ENCODE assay signal across 8 cellular contexts in genomic region chr2:196274387-196274809, GRCh38.
DNase-seq lines count a peak whose midpoint lies in the region; ATAC-seq and TF ChIP-seq lines count a peak whose summit lies in the region.

No MANE protein-coding gene starts in this region.

- H3K9me2 ChIP-seq in DOHH2 (replicated peaks; ENCODE audit: control insufficient read depth, low read length), result no peaks in the 10 kb centered on the region

- H3K36me3 Mint-ChIP-seq in nephron (ENCODE audit: low read depth), result peaks cover 22% of the 10 kb centered on the region

- TF ChIP-seq POLR2A in vagina (IDR thresholded peaks at IDR 0.05), result no peak

- H3K27ac ChIP-seq in DOHH2 (ENCODE audit: low read depth, low read length), result peak overlapping the region; percentile 92
- no peak overlapping the region for H3K27ac ChIP-seq in vagina

- H3K27me3 Mint-ChIP-seq in nephron (ENCODE audit: low read depth), result no peaks in the 10 kb centered on the region

- peak overlapping the region; percentile 88 for H3K4me2 ChIP-seq in DOHH2 (ENCODE audit: low read length)

- H3K4me1 ChIP-seq in DOHH2 (ENCODE audit: control insufficient read depth, low read length) (peaks cover 76% of the 10 kb centered on the region), vagina (peaks cover 27% of the 10 kb centered on the region)

- H3K4me3 ChIP-seq in DOHH2 (ENCODE audit: low read length) (peak overlapping the region; percentile 66), vagina (no peak overlapping the region)

- peaks cover 40% of the 10 kb centered on the region for H3F3A ChIP-seq in DOHH2 (ENCODE audit: control insufficient read depth, insufficient read depth)

- no peak for TF ChIP-seq CTCF in DOHH2 (IDR thresholded peaks at IDR 0.05; ENCODE audit: low read depth, low read length, poor library complexity, severe bottlenecking)
- TF ChIP-seq CTCF in nephron (IDR thresholded peaks at IDR 0.05; ENCODE audit: unreplicated experiment in 3 of 3), result no peak
- TF ChIP-seq CTCF in vagina (IDR thresholded peaks at IDR 0.05), result no peak

- no peaks in the 10 kb centered on the region for H3K9me3 Mint-ChIP-seq in nephron

- intact Hi-C loops in vagina (cut with DNase I), result no loop called here

- H4K20me1 ChIP-seq in DOHH2 (ENCODE audit: control insufficient read depth, insufficient read depth, low read depth, low read length), result no peaks in the 10 kb centered on the region

- peak overlapping the region in 2 of 3 experiments; percentile 24 to 81 for H3K27ac Mint-ChIP-seq in nephron

- ATAC-seq in GM21447 (IDR thresholded peaks at IDR 0.05; ENCODE audit: unreplicated experiment) (peak; percentile 55), HG03135 (IDR thresholded peaks at IDR 0.05; ENCODE audit: unreplicated experiment) (no peak)

- H3K4me1 Mint-ChIP-seq in nephron, result peaks cover 27% of the 10 kb centered on the region

- H3K27me3 ChIP-seq in DOHH2 (ENCODE audit: control insufficient read depth, low read length), result no peaks in the 10 kb centered on the region
- H3K27me3 ChIP-seq in vagina, result no peaks in the 10 kb centered on the region

- H3K36me3 ChIP-seq in DOHH2 (ENCODE audit: control insufficient read depth, low read length), result peaks cover 3% of the 10 kb centered on the region; the same call in 1 of the 2 replicates
- no peaks in the 10 kb centered on the region for H3K36me3 ChIP-seq in vagina

- H3K4me3 Mint-ChIP-seq in nephron, result no peak overlapping the region

- DNase-seq in NCI-H1417 (lab: John Stamatoyannopoulos, UW) (peak; percentile 34 to 95 (median 81)), astrocyte of the hippocampus (ENCODE audit: low read depth, low spot score) (peak; percentile 56), DMS 273 (lab: John Stamatoyannopoulos, UW; ENCODE audit: unreplicated experiment) (no peak), vagina (ENCODE audit: extremely low spot score in 2 of 2) (no peak)

- H3K9me3 ChIP-seq in DOHH2 (ENCODE audit: control insufficient read depth, insufficient read depth, low read length) (no peaks in the 10 kb centered on the region), vagina (no peaks in the 10 kb centered on the region)

- H3K79me2 ChIP-seq in DOHH2 (ENCODE audit: control insufficient read depth, low read length), result peaks cover 6% of the 10 kb centered on the region; the same call in 1 of the 2 replicates

Comparison
In these comparisons a context has a peak if more than half of its experiments do, and no peak if none do; other contexts are left out.
1. DNase-seq: peak in NCI-H1417 (3 of 3) and astrocyte of the hippocampus (single experiment); none in DMS 273 (single experiment) and vagina (0 of 2).